ENCODE assay signal across 9 cellular contexts in genomic region chr19:45901432-45901903, GRCh38. TPM values are rescaled to one million over a fixed set of nuclear protein-coding genes. Genes with fewer than 3 reads are reported as not detected.
DNase-seq lines count a peak whose midpoint lies in the region; ATAC-seq lines count a peak whose summit lies in the region.
"Had no signal": no experiment of that assay in that cellular context is flagged by ENCODE, and none has a peak within 500 bp of the region (broad histone marks: within the 10 kb centered on the region; RNA-seq: fewer than 3 reads in every experiment).

No MANE protein-coding gene starts in this region.

- H3K4me1 ChIP-seq in CD4-positive, CD25-positive, alpha-beta regulatory T cell (ENCODE audit: control insufficient read depth, insufficient read depth, low read length, poor library complexity, severe bottlenecking) = peaks cover 27% of the 10 kb centered on the region
- H3K4me1 ChIP-seq in Karpas-422 (ENCODE audit: low read length) (peaks cover 20% of the 10 kb centered on the region), right cardiac atrium (ENCODE audit: control insufficient read depth, insufficient read depth, low read length) (peaks cover 4% of the 10 kb centered on the region), skeletal muscle tissue (ENCODE audit: control insufficient read depth in 3 of 3, insufficient read depth in 3 of 3, low read length in 3 of 3) (peaks cover 17 to 25% (median 17%) of the 10 kb centered on the region in 3 donors)

- peaks cover 10% of the 10 kb centered on the region for H3K36me3 ChIP-seq in CD4-positive, CD25-positive, alpha-beta regulatory T cell (ENCODE audit: control insufficient read depth, insufficient read depth, low read length)
- H3K36me3 ChIP-seq in Karpas-422 (ENCODE audit: insufficient read depth, low read length) = peaks cover 8% of the 10 kb centered on the region; the same call in 1 of the 2 replicates
- H3K36me3 ChIP-seq in skeletal muscle tissue (ENCODE audit: control insufficient read depth in 3 of 3, insufficient read depth in 3 of 3, low read length in 3 of 3) = peaks cover 12 to 19% (median 14%) of the 10 kb centered on the region in 3 donors

- no peak for ATAC-seq in CD4-positive, CD25-positive, alpha-beta regulatory T cell (ENCODE audit: low read depth in 2 of 2)
- ATAC-seq in right cardiac atrium = no peak
- no peak for ATAC-seq in GM21576 (IDR thresholded peaks at IDR 0.05; ENCODE audit: unreplicated experiment)
- no peak for ATAC-seq in HG02642 (IDR thresholded peaks at IDR 0.05; ENCODE audit: poor library complexity, unreplicated experiment)

- peak overlapping the region; percentile 99 for H3K9ac ChIP-seq in Karpas-422 (ENCODE audit: low read length)
- H3K9ac ChIP-seq in skeletal muscle tissue (ENCODE audit: low read depth in 1 of 3, low read length in 3 of 3) = peak overlapping the region in 2 of 3 donors; percentile 54 to 62

- H3K27me3 ChIP-seq in CD4-positive, CD25-positive, alpha-beta regulatory T cell (ENCODE audit: control insufficient read depth, insufficient read depth, low read length) = no peaks in the 10 kb centered on the region
- H3K27me3 ChIP-seq in Karpas-422 (ENCODE audit: low read length) = no peaks in the 10 kb centered on the region
- H3K27me3 ChIP-seq in right cardiac atrium (ENCODE audit: control insufficient read depth, insufficient read depth) = no peaks in the 10 kb centered on the region
- H3K27me3 ChIP-seq in skeletal muscle tissue (ENCODE audit: control insufficient read depth in 3 of 3, insufficient read depth in 3 of 3, low read length in 3 of 3) = peaks cover 0 to 2% (median 0%) of the 10 kb centered on the region in 3 donors

- no peak overlapping the region for H3K27ac ChIP-seq in CD4-positive, CD25-positive, alpha-beta regulatory T cell (ENCODE audit: insufficient read depth, low read length, poor library complexity, severe bottlenecking)
- no peak overlapping the region for H3K27ac ChIP-seq in Karpas-422 (ENCODE audit: low read length)
- no peak overlapping the region for H3K27ac ChIP-seq in right cardiac atrium (ENCODE audit: low read length)
- no peak overlapping the region for H3K27ac ChIP-seq in skeletal muscle tissue (ENCODE audit: low read depth, low read length)

- H3K9me2 ChIP-seq in Karpas-422 (replicated peaks; ENCODE audit: insufficient read depth, low read length) = no peaks in the 10 kb centered on the region

- H4K20me1 ChIP-seq in Karpas-422 (ENCODE audit: insufficient read depth, low read depth, low read length) = no peaks in the 10 kb centered on the region

- H3K4me3 ChIP-seq in CD4-positive, CD25-positive, alpha-beta regulatory T cell (ENCODE audit: low read depth, low read length) = no peak overlapping the region
- peak overlapping the region; percentile 100 for H3K4me3 ChIP-seq in Karpas-422 (ENCODE audit: low read length)
- peak overlapping the region; percentile 91 for H3K4me3 ChIP-seq in right cardiac atrium (ENCODE audit: low read length)
- peak overlapping the region; percentile 51 to 92 (median 90) for H3K4me3 ChIP-seq in skeletal muscle tissue (ENCODE audit: low read length in 3 of 3)

- peak overlapping the region in 3 of 4 donors; percentile 61 to 96 (median 63) for H3K4me3 Mint-ChIP-seq in CD4-positive, CD25-positive, alpha-beta regulatory T cell
- peak overlapping the region; percentile 49 for H3K4me3 Mint-ChIP-seq in activated naive CD8-positive, alpha-beta T cell

- peaks cover 0 to 4% (median 0%) of the 10 kb centered on the region in 7 donors for H3K9me3 Mint-ChIP-seq in CD4-positive, CD25-positive, alpha-beta regulatory T cell
- H3K9me3 Mint-ChIP-seq in activated naive CD8-positive, alpha-beta T cell (ENCODE audit: low read depth) = no peaks in the 10 kb centered on the region

- H3K27me3 Mint-ChIP-seq in CD4-positive, CD25-positive, alpha-beta regulatory T cell = peaks cover 6% of the 10 kb centered on the region
- H3K27me3 Mint-ChIP-seq in activated naive CD8-positive, alpha-beta T cell = no peaks in the 10 kb centered on the region

- H3K79me2 ChIP-seq in Karpas-422 (ENCODE audit: low read length) = peaks cover 26% of the 10 kb centered on the region

- H3K36me3 Mint-ChIP-seq in CD4-positive, CD25-positive, alpha-beta regulatory T cell = peaks cover 10% of the 10 kb centered on the region
- peaks cover 8% of the 10 kb centered on the region for H3K36me3 Mint-ChIP-seq in activated naive CD8-positive, alpha-beta T cell

- H3K9me3 ChIP-seq in CD4-positive, CD25-positive, alpha-beta regulatory T cell (ENCODE audit: control insufficient read depth in 2 of 2, low read length in 2 of 2) = no peaks in the 10 kb centered on the region
- H3K9me3 ChIP-seq in Karpas-422 (ENCODE audit: low read length) (no peaks in the 10 kb centered on the region), right cardiac atrium (ENCODE audit: control insufficient read depth, low read length) (no peaks in the 10 kb centered on the region), skeletal muscle tissue (ENCODE audit: control insufficient read depth in 3 of 3, low read length in 3 of 3) (no peaks in the 10 kb centered on the region)

- peak overlapping the region; percentile 85 for H3K4me2 ChIP-seq in Karpas-422 (ENCODE audit: low read depth, low read length, poor library complexity, severe bottlenecking)

- WGBS in right cardiac atrium = 10% methylated on average over 69 of the region's 69 CpGs

- DNase-seq in CD4-positive, CD25-positive, alpha-beta regulatory T cell = peak in 1 of 3 donors; percentile 41
- DNase-seq in Karpas-422 (no peak), right cardiac atrium (peak; percentile 59 to 80 (median 80)), NCI-H524 (lab: John Stamatoyannopoulos, UW) (no peak)

- intact Hi-C loops in right cardiac atrium (cut with DNase I) = loop anchor here in 1 of 4 donors (10.0 kb wide), 1 partner anchor 93 kb away; the partner anchor contains the start of gene CCDC61

- H2AFZ ChIP-seq in Karpas-422 (ENCODE audit: low read length) = no peak overlapping the region

- peak overlapping the region in 1 of 3 donors; percentile 93 for H3K27ac Mint-ChIP-seq in CD4-positive, CD25-positive, alpha-beta regulatory T cell
- no peak overlapping the region for H3K27ac Mint-ChIP-seq in activated naive CD8-positive, alpha-beta T cell

- H3K4me1 Mint-ChIP-seq in CD4-positive, CD25-positive, alpha-beta regulatory T cell = peaks cover 0 to 34% (median 16%) of the 10 kb centered on the region in 4 donors
- H3K4me1 Mint-ChIP-seq in activated naive CD8-positive, alpha-beta T cell (ENCODE audit: low read depth) = peaks cover 16% of the 10 kb centered on the region

RNA-seq across cellular contexts. Expression of gene MYPOP, which starts 0.9 kb away (rescaled TPM):
- total RNA-seq in CD4-positive, CD25-positive, alpha-beta regulatory T cell = 8.7 TPM
- under 1 TPM in 3 of 4 donors, not detected in 1; 0.17 to 0.44 (median 0.20) TPM for polyA plus RNA-seq in CD4-positive, CD25-positive, alpha-beta regulatory T cell
- 5.3 and 6.8 TPM in 2 replicates for total RNA-seq in Karpas-422 (2014; rRNA removed; shearing (Covaris generic); ENCODE audit: low replicate concordance)
- 10 to 100 TPM in 3 of 4 donors, 1 to 10 TPM in 1; 9.1 to 15.4 (median 12.9) TPM for total RNA-seq in right cardiac atrium
- polyA plus RNA-seq in right cardiac atrium = 9.3 TPM
- 0.52 TPM for total RNA-seq in skeletal muscle tissue

RNA-seq across cellular contexts. Expression of gene NANOS2, which starts 13.1 kb away (rescaled TPM):
- not detected for total RNA-seq in CD4-positive, CD25-positive, alpha-beta regulatory T cell
- polyA plus RNA-seq in CD4-positive, CD25-positive, alpha-beta regulatory T cell = not detected
- total RNA-seq in Karpas-422 (2014; rRNA removed; shearing (Covaris generic); ENCODE audit: low replicate concordance) = not detected in 2 replicates
- total RNA-seq in right cardiac atrium (not detected), skeletal muscle tissue (not detected)
- not detected for polyA plus RNA-seq in right cardiac atrium
- total RNA-seq: LHCN-M2 had no signal

RNA-seq across cellular contexts. Expression of gene IRF2BP1, which starts 15.5 kb away (rescaled TPM):
- total RNA-seq in CD4-positive, CD25-positive, alpha-beta regulatory T cell = 21.2 TPM
- polyA plus RNA-seq in CD4-positive, CD25-positive, alpha-beta regulatory T cell = 1 to 10 TPM; 4.5 to 6.4 (median 5.4) TPM
- total RNA-seq in Karpas-422 (2014; rRNA removed; shearing (Covaris generic); ENCODE audit: low replicate concordance) = 21.1 and 65.1 TPM in 2 replicates
- total RNA-seq in right cardiac atrium (10 to 100 TPM; 21.5 to 23.4 (median 22.5) TPM), skeletal muscle tissue (24.5 TPM)
- 17.5 TPM for polyA plus RNA-seq in right cardiac atrium

RNA-seq across cellular contexts. Expression of gene FOXA3, which starts 37.3 kb away (rescaled TPM):
- not detected for total RNA-seq in CD4-positive, CD25-positive, alpha-beta regulatory T cell
- not detected for polyA plus RNA-seq in CD4-positive, CD25-positive, alpha-beta regulatory T cell
- 0.69 TPM in 1 of 2 replicates, not detected in the other for total RNA-seq in Karpas-422 (2014; rRNA removed; shearing (Covaris generic); ENCODE audit: low replicate concordance)
- total RNA-seq in right cardiac atrium (not detected), skeletal muscle tissue (not detected)
- not detected for polyA plus RNA-seq in right cardiac atrium
- total RNA-seq: LHCN-M2 had no signal

RNA-seq across cellular contexts. Expression of gene SYMPK, which starts 38.5 kb away (rescaled TPM):
- total RNA-seq in CD4-positive, CD25-positive, alpha-beta regulatory T cell = 87.6 TPM
- polyA plus RNA-seq in CD4-positive, CD25-positive, alpha-beta regulatory T cell = 10 to 100 TPM in 2 of 4 donors, 1 to 10 TPM in 2; 5.0 to 13.0 (median 8.6) TPM
- 28.3 and 75.2 TPM in 2 replicates for total RNA-seq in Karpas-422 (2014; rRNA removed; shearing (Covaris generic); ENCODE audit: low replicate concordance)
- total RNA-seq in right cardiac atrium = 10 to 100 TPM; 33.1 to 40.4 (median 34.4) TPM
- polyA plus RNA-seq in right cardiac atrium = 23.5 TPM
- total RNA-seq in skeletal muscle tissue = 23.5 TPM

Comparison
In these comparisons a context has a peak if more than half of its experiments do, and no peak if none do; other contexts are left out.
1. DNase-seq: peak in right cardiac atrium (3 of 3); none in Karpas-422 (single experiment) and NCI-H524 (0 of 2).